ENCODE assay signal across 23 cellular contexts in genomic region chr2:160876029-160876428, GRCh38.
"Had no signal": no experiment of that assay in that cellular context is flagged by ENCODE, and none has a peak within 500 bp of the region (broad histone marks: within the 10 kb centered on the region; RNA-seq: fewer than 3 reads in every experiment).

No MANE protein-coding gene starts in this region.

- H3K9ac ChIP-seq: neural progenitor cell had no signal

- H3K4me1 ChIP-seq: gastroesophageal sphincter, transverse colon had no signal

- ATAC-seq: activated CD4-positive, CD25-positive, alpha-beta regulatory T cell treated with anti-CD3 and anti-CD28 coated beads, Interleukin-2, amount 50 U/mL, for 24 hours; activated CD8-positive, alpha-beta T cell treated with anti-CD3 and anti-CD28 coated beads, Interleukin-2, amount 10 ng/mL, durations not matched to agents 7 days and 5 days; activated naive CD8-positive, alpha-beta T cell treated with anti-CD3 and anti-CD28 coated beads, Interleukin-2, amount 50 U/mL, for 24 hours; gastroesophageal sphincter; heart left ventricle; left ventricle myocardium superior; mucosa of descending colon; stimulated activated naive CD8-positive, alpha-beta T cell treated with anti-CD3 and anti-CD28 coated beads, Interleukin-15, Interleukin-2, amounts not matched to agents 100 U/mL and 50 U/mL, for 24 hours had no signal

- H3K27ac ChIP-seq: brain microvascular endothelial cell, coronary artery, gastroesophageal sphincter, heart left ventricle, neural progenitor cell, transverse colon, vagina had no signal

- H3K4me2 ChIP-seq: neural progenitor cell had no signal

- H2AFZ ChIP-seq: neural progenitor cell had no signal

- H3K4me3 ChIP-seq: coronary artery, gastroesophageal sphincter, heart left ventricle, mucosa of descending colon, neural progenitor cell, transverse colon, vagina had no signal

- H3K27me3 ChIP-seq: brain microvascular endothelial cell, gastroesophageal sphincter, heart left ventricle, neural progenitor cell, transverse colon, vagina had no signal

- H3K9me3 ChIP-seq: gastroesophageal sphincter, heart left ventricle, mucosa of descending colon, transverse colon, vagina had no signal

- DNase-seq: activated CD4-positive, alpha-beta T cell treated with anti-CD3 and anti-CD28 coated beads, Interleukin-2, amount 10 ng/mL, durations not matched to agents 7 days and 5 days; activated CD8-positive, alpha-beta T cell treated with anti-CD3 and anti-CD28 coated beads, Interleukin-2, amount 10 ng/mL, durations not matched to agents 7 days and 5 days; activated naive CD4-positive, alpha-beta T cell treated with Interleukin-2 at 50 U/mL for 16 hours; activated naive CD8-positive, alpha-beta T cell treated with anti-CD3 and anti-CD28 coated beads, Interleukin-2, amount 50 U/mL, for 24 hours; activated T-cell treated with anti-CD3 and anti-CD28 coated beads, Interleukin-2, amount 50 U/mL, for 24 hours; anterior cingulate cortex; brain microvascular endothelial cell; erythroblast; heart left ventricle; kidney glomerular epithelial cell; left ventricle myocardium superior; mucosa of descending colon; naive B cell; stimulated activated CD4-positive, alpha-beta T cell treated with anti-CD3 and anti-CD28 coated beads, Interleukin-12 subunit alpha, Interleukin-12 subunit beta, amount 100 ng/mL, for 4 hours; stimulated activated CD4-positive, alpha-beta T cell treated with anti-CD3 and anti-CD28 coated beads, Interleukin-1b, Interleukin-23, amount 100 ng/mL, for 48 hours; stimulated activated naive CD8-positive, alpha-beta T cell treated with anti-CD3 and anti-CD28 coated beads, Interleukin-15, Interleukin-2, amounts not matched to agents 100 U/mL and 50 U/mL, for 24 hours; T1000; transverse colon had no signal

- H3K36me3 ChIP-seq: brain microvascular endothelial cell, gastroesophageal sphincter, heart left ventricle, neural progenitor cell, transverse colon, vagina had no signal
